In genomic region chr5:218457-219289, GRCh38 we compare ENCODE assay signal across 9 cellular contexts. TPM values are rescaled to one million over a fixed set of nuclear protein-coding genes. Genes with fewer than 3 reads are reported as not detected.
DNase-seq lines count a peak whose midpoint lies in the region; TF ChIP-seq lines count a peak whose summit lies in the region.
"Had no signal": no experiment of that assay in that cellular context is flagged by ENCODE, and none has a peak within 500 bp of the region (broad histone marks: within the 10 kb centered on the region; RNA-seq: fewer than 3 reads in every experiment).

No MANE protein-coding gene starts in this region.

- H3K27me3 Mint-ChIP-seq in neural crest cell (ENCODE audit: low read depth), result no peaks in the 10 kb centered on the region

- peaks cover 39% of the 10 kb centered on the region for H3K4me1 Mint-ChIP-seq in neural crest cell

- peaks cover 6% of the 10 kb centered on the region for H3K36me3 ChIP-seq in HAP-1 (replicated peaks)

- in situ Hi-C loops in HAP-1 (cut with MboI; ENCODE audit: low sequenced_read_pairs), result no loop called here

- DNase-seq in DMS 273 (lab: John Stamatoyannopoulos, UW; ENCODE audit: unreplicated experiment), result peak; percentile 68
- DNase-seq in DMS 273 treated with DMSO at 0.1 percent for 48 hours (lab: John Stamatoyannopoulos, UW), result no peak
- DNase-seq in HAP-1 (ENCODE audit: low spot score in 2 of 2), result peak in 1 of 2 experiments; percentile 63
- peak; percentile 45 for DNase-seq in M059J (ENCODE audit: low read depth)
- peak; percentile 36 for DNase-seq in activated T-cell treated with anti-CD3 and anti-CD28 coated beads, Interleukin-2, amount 50 U/mL, for 1 hour
- peak; percentile 44 for DNase-seq in fibroblast of pulmonary artery (ENCODE audit: low read depth)
- DNase-seq in neural crest cell (ENCODE audit: low read depth, low spot score), result peak; percentile 23
- no peak for DNase-seq in SKM-1 (lab: John Stamatoyannopoulos, UW; ENCODE audit: unreplicated experiment)

- H3K27me3 ChIP-seq in HAP-1 (ENCODE audit: low read depth), result no peaks in the 10 kb centered on the region

- H3K9me3 Mint-ChIP-seq in neural crest cell, result no peaks in the 10 kb centered on the region

- H3K9me3 ChIP-seq in HAP-1, result no peaks in the 10 kb centered on the region

- peak overlapping the region; percentile 87 for H3K27ac Mint-ChIP-seq in neural crest cell (ENCODE audit: unreplicated experiment)

- H3K36me3 Mint-ChIP-seq in neural crest cell (ENCODE audit: low read depth), result peaks cover 2% of the 10 kb centered on the region

- H3K4me3 Mint-ChIP-seq in neural crest cell, result peak overlapping the region; percentile 97

- H3K4me3 ChIP-seq in HAP-1 (peak overlapping the region; percentile 90), fibroblast of pulmonary artery (replicated peaks; ENCODE audit: low read depth, low read length) (peak overlapping the region; percentile 89)

- peaks cover 11% of the 10 kb centered on the region for H3K4me1 ChIP-seq in HAP-1

- TF ChIP-seq CTCF in fibroblast of pulmonary artery (IDR thresholded peaks at IDR 0.05; ENCODE audit: low read length, missing control alignments) (no peak), neural crest cell (conservative IDR thresholded peaks at IDR 0.05) (peak; percentile 15)

RNA-seq across cellular contexts. Expression of gene SDHA, which starts 0.6 kb away (rescaled TPM):
- 78.4 and 109 TPM in 2 replicates for total RNA-seq in M059J (2014; rRNA removed; shearing (Covaris generic))
- total RNA-seq in neural crest cell, result 106 and 108 TPM in 2 replicates

RNA-seq across cellular contexts. Expression of gene CCDC127, which starts 0.7 kb away (rescaled TPM):
- 3.4 and 5.4 TPM in 2 replicates for total RNA-seq in M059J (2014; rRNA removed; shearing (Covaris generic))
- total RNA-seq in neural crest cell, result 11.3 and 11.9 TPM in 2 replicates

RNA-seq across cellular contexts. Expression of gene LRRC14B, which starts 27.4 kb away (rescaled TPM):
- not detected in 2 replicates for total RNA-seq in M059J (2014; rRNA removed; shearing (Covaris generic))
- total RNA-seq in neural crest cell, result not detected in 2 replicates
- total RNA-seq: glomerular endothelial cell had no signal

RNA-seq across cellular contexts. Expression of gene PDCD6, which starts 52.8 kb away (rescaled TPM):
- 120 and 149 TPM in 2 replicates for total RNA-seq in M059J (2014; rRNA removed; shearing (Covaris generic))
- 76.8 and 81.6 TPM in 2 replicates for total RNA-seq in neural crest cell

Comparison
In these comparisons a context has a peak if more than half of its experiments do, and no peak if none do; other contexts are left out.
1. DNase-seq: peak in DMS 273 (single experiment), M059J (single experiment), activated T-cell treated with anti-CD3 and anti-CD28 coated beads, Interleukin-2, amount 50 U/mL, for 1 hour (single experiment), fibroblast of pulmonary artery (single experiment) and neural crest cell (single experiment); none in DMS 273 treated with DMSO at 0.1 percent for 48 hours (single experiment) and SKM-1 (single experiment).